ENCODE assay signal across 21 cellular contexts in genomic region chr5:76169536-76169935, GRCh38.
"Had no signal": no experiment of that assay in that cellular context is flagged by ENCODE, and none has a peak within 500 bp of the region (broad histone marks: within the 10 kb centered on the region; RNA-seq: fewer than 3 reads in every experiment).

No MANE protein-coding gene starts in this region.

- H3K36me3 Mint-ChIP-seq: memory B cell; natural killer cell; stimulated activated naive B cell treated with anti-CD40 and anti-IgM and Interleukin-4, amounts not matched to agents 10 μg/mL and 1 μg/mL and 100 μg/mL, for 72 hours had no signal

- H3K4me1 ChIP-seq: colonic mucosa, gastrocnemius medialis, right lobe of liver, tibial nerve, upper lobe of left lung had no signal

- H3K9me3 ChIP-seq: colonic mucosa, gastrocnemius medialis, ovary, right lobe of liver, thoracic aorta, tibial nerve, upper lobe of left lung had no signal

- H3K4me3 ChIP-seq: colonic mucosa, gastrocnemius medialis, lung, ovary, right lobe of liver, thoracic aorta, tibial nerve, upper lobe of left lung had no signal

- ATAC-seq: effector memory CD8-positive, alpha-beta T cell; gastrocnemius medialis; left lobe of liver; natural killer cell; right lobe of liver; stimulated activated naive B cell treated with anti-CD40 and anti-IgM and Interleukin-4, amounts not matched to agents 10 μg/mL and 1 μg/mL and 100 μg/mL, for 72 hours had no signal

- H3K27ac ChIP-seq: colonic mucosa, gastrocnemius medialis, ovary, right lobe of liver, thoracic aorta, tibial nerve, upper lobe of left lung had no signal

- H3K27me3 Mint-ChIP-seq: dendritic cell treated with granulocyte-macrophage colony-stimulating factor and Interleukin-4, amounts not matched to agents 40 ng/mL and 50 ng/mL, for 4 days; effector memory CD8-positive, alpha-beta T cell had no signal

- H3K4me1 Mint-ChIP-seq: memory B cell; natural killer cell; stimulated activated naive B cell treated with anti-CD40 and anti-IgM and Interleukin-4, amounts not matched to agents 10 μg/mL and 1 μg/mL and 100 μg/mL, for 72 hours had no signal

- DNase-seq: colonic mucosa; effector memory CD8-positive, alpha-beta T cell; foreskin fibroblast; gastrocnemius medialis; head of caudate nucleus; natural killer cell; occipital lobe; ovary; right lobe of liver; small intestine; stimulated activated CD4-positive, alpha-beta T cell treated with anti-CD3 and anti-CD28 coated beads, Interleukin-15, amount 100 ng/mL, for 24 hours; stimulated activated CD4-positive, alpha-beta T cell treated with anti-CD3 and anti-CD28 coated beads, Interleukin-2, amount 100 ng/mL, for 48 hours; stimulated activated naive B cell treated with anti-CD40 and anti-IgM and Interleukin-4, amounts not matched to agents 10 μg/mL and 1 μg/mL and 100 μg/mL, for 72 hours; upper lobe of left lung had no signal

- H3K27ac Mint-ChIP-seq: dendritic cell treated with granulocyte-macrophage colony-stimulating factor and Interleukin-4, amounts not matched to agents 40 ng/mL and 50 ng/mL, for 4 days; effector memory CD8-positive, alpha-beta T cell; memory B cell; natural killer cell; stimulated activated naive B cell treated with anti-CD40 and anti-IgM and Interleukin-4, amounts not matched to agents 10 μg/mL and 1 μg/mL and 100 μg/mL, for 72 hours; stimulated activated naive CD8-positive, alpha-beta T cell treated with anti-CD3 and anti-CD28 coated beads, Interleukin-15, Interleukin-2, amounts not matched to agents 100 ng/mL and 50 ng/mL, for 24 hours had no signal

- H3K27me3 ChIP-seq: colonic mucosa, gastrocnemius medialis, ovary, right lobe of liver, tibial nerve, upper lobe of left lung had no signal

- H3K36me3 ChIP-seq: colonic mucosa, gastrocnemius medialis, ovary, right lobe of liver, thoracic aorta, tibial nerve, upper lobe of left lung had no signal

- H3K4me3 Mint-ChIP-seq: dendritic cell treated with granulocyte-macrophage colony-stimulating factor and Interleukin-4, amounts not matched to agents 40 ng/mL and 50 ng/mL, for 4 days; effector memory CD8-positive, alpha-beta T cell; memory B cell; natural killer cell; stimulated activated naive B cell treated with anti-CD40 and anti-IgM and Interleukin-4, amounts not matched to agents 10 μg/mL and 1 μg/mL and 100 μg/mL, for 72 hours; stimulated activated naive CD8-positive, alpha-beta T cell treated with anti-CD3 and anti-CD28 coated beads, Interleukin-15, Interleukin-2, amounts not matched to agents 100 ng/mL and 50 ng/mL, for 24 hours had no signal
